12 cellular contexts compared by ENCODE assay signal in genomic region chr7:155769701-155770100, GRCh38. TPM values are rescaled to one million over a fixed set of nuclear protein-coding genes. Genes with fewer than 3 reads are reported as not detected.
DNase-seq lines count a peak whose midpoint lies in the region; ATAC-seq and TF ChIP-seq lines count a peak whose summit lies in the region.
"Had no signal": no experiment of that assay in that cellular context is flagged by ENCODE, and none has a peak within 500 bp of the region (broad histone marks: within the 10 kb centered on the region; RNA-seq: fewer than 3 reads in every experiment).

No MANE protein-coding gene starts in this region.

- H3K36me3 Mint-ChIP-seq in activated T-helper 17 cell treated with anti-CD3 and anti-CD28 coated beads, Interleukin-2, amount 50 U/mL, for 72 hours (ENCODE audit: low read depth) = peaks cover 98% of the 10 kb centered on the region

- H3K4me1 ChIP-seq in DND-41 (ENCODE audit: insufficient read depth, low read length) = peaks cover 21% of the 10 kb centered on the region

- H3K4me2 ChIP-seq in DND-41 (ENCODE audit: insufficient read depth, low read length) = no peak overlapping the region

- H3K4me1 Mint-ChIP-seq in activated T-helper 17 cell treated with anti-CD3 and anti-CD28 coated beads, Interleukin-2, amount 50 U/mL, for 72 hours = peaks cover 14% of the 10 kb centered on the region

- no peak overlapping the region for H2AFZ ChIP-seq in DND-41 (ENCODE audit: low read depth, low read length)

- H4K20me1 ChIP-seq in DND-41 (ENCODE audit: insufficient read depth, low read length) = peaks cover 18% of the 10 kb centered on the region

- peak overlapping the region; percentile 58 for H3K27ac Mint-ChIP-seq in activated T-helper 17 cell treated with anti-CD3 and anti-CD28 coated beads, Interleukin-2, amount 50 U/mL, for 72 hours

- H3K9me3 Mint-ChIP-seq in activated T-helper 17 cell treated with anti-CD3 and anti-CD28 coated beads, Interleukin-2, amount 50 U/mL, for 72 hours = no peaks in the 10 kb centered on the region
- H3K9me3 Mint-ChIP-seq: naive thymus-derived CD8-positive, alpha-beta T cell had no signal

- H3K36me3 ChIP-seq in DND-41 (ENCODE audit: insufficient read depth, low read length) = peaks cover 95% of the 10 kb centered on the region

- no peak overlapping the region for H3K4me3 ChIP-seq in DND-41 (ENCODE audit: low read depth in 1 of 2, low read length in 2 of 2)
- no peak overlapping the region for H3K4me3 ChIP-seq in fibroblast of pulmonary artery (replicated peaks; ENCODE audit: low read depth, low read length)
- H3K4me3 ChIP-seq: dorsolateral prefrontal cortex had no signal

- no peak overlapping the region for H3K4me3 Mint-ChIP-seq in activated T-helper 17 cell treated with anti-CD3 and anti-CD28 coated beads, Interleukin-2, amount 50 U/mL, for 72 hours
- H3K4me3 Mint-ChIP-seq: naive thymus-derived CD8-positive, alpha-beta T cell had no signal

- peaks cover 57% of the 10 kb centered on the region for H3K79me2 ChIP-seq in DND-41 (ENCODE audit: insufficient read depth, low read length)

- no peaks in the 10 kb centered on the region for H3K27me3 ChIP-seq in DND-41 (ENCODE audit: insufficient read depth, low read length, poor library complexity)
- H3K27me3 ChIP-seq: dorsolateral prefrontal cortex had no signal

- TF ChIP-seq CTCF in DND-41 (IDR thresholded peaks at IDR 0.05; ENCODE audit: borderline replicate concordance, extremely low read depth, low read length, poor library complexity, severe bottlenecking) (no peak), fibroblast of pulmonary artery (IDR thresholded peaks at IDR 0.05; ENCODE audit: low read length, missing control alignments) (no peak)

- no peak overlapping the region for H3K9ac ChIP-seq in DND-41 (ENCODE audit: low read depth, low read length)

- H3K9me3 ChIP-seq in DND-41 (ENCODE audit: insufficient read depth, low read length, severe bottlenecking) = no peaks in the 10 kb centered on the region

- peak overlapping the region; percentile 9; the same call in 1 of the 2 replicates for H3K27ac ChIP-seq in DND-41 (ENCODE audit: low read length)
- H3K27ac ChIP-seq: HL-60 had no signal

- ATAC-seq in DND-41 (ENCODE audit: insufficient read depth, low read depth) (no peak), sciatic nerve (peak; percentile 85), GM21576 (IDR thresholded peaks at IDR 0.05; ENCODE audit: unreplicated experiment) (no peak), GM19328 (IDR thresholded peaks at IDR 0.05; ENCODE audit: unreplicated experiment) (no peak)
- no peak for ATAC-seq in activated T-helper 17 cell treated with anti-CD3 and anti-CD28 coated beads, Interleukin-2, amount 50 U/mL, for 72 hours (replicated peaks)
- ATAC-seq: naive thymus-derived CD8-positive, alpha-beta T cell had no signal

- no peak for DNase-seq in DND-41
- DNase-seq in fibroblast of pulmonary artery (ENCODE audit: low read depth) = peak; percentile 22
- no peak for DNase-seq in sciatic nerve (ENCODE audit: low spot score)
- no peak for DNase-seq in activated gamma-delta T cell treated with Interleukin-2 at 50 U/mL for 16 hours
- no peak for DNase-seq in NCI-H748 treated with DMSO at 0.1 percent for 48 hours (lab: John Stamatoyannopoulos, UW)
- DNase-seq: naive thymus-derived CD8-positive, alpha-beta T cell; NCI-H1930 had no signal

- no peaks in the 10 kb centered on the region for H3K27me3 Mint-ChIP-seq in activated T-helper 17 cell treated with anti-CD3 and anti-CD28 coated beads, Interleukin-2, amount 50 U/mL, for 72 hours
- H3K27me3 Mint-ChIP-seq: naive thymus-derived CD8-positive, alpha-beta T cell had no signal

- intact Hi-C loops in sciatic nerve (cut with DNase I) = loop anchor here (5.0 kb wide), 1 partner anchor 172 kb away; no protein-coding TSS in a partner anchor

RNA-seq across cellular contexts. Expression of gene SHH, which starts 42.6 kb away (rescaled TPM):
- total RNA-seq in activated T-helper 17 cell treated with anti-CD3 and anti-CD28 coated beads, Interleukin-2, amount 50 U/mL, for 72 hours = not detected
- total RNA-seq in sciatic nerve = 16.7 TPM
- total RNA-seq: naive thymus-derived CD8-positive, alpha-beta T cell had no signal

Comparison
In these comparisons a context has a peak if more than half of its experiments do, and no peak if none do; other contexts are left out.
1. RNA of gene SHH, which starts 42.6 kb away (total RNA-seq): 16.7 TPM in sciatic nerve (single experiment); not detected in activated T-helper 17 cell treated with anti-CD3 and anti-CD28 coated beads, Interleukin-2, amount 50 U/mL, for 72 hours; every median in the first group is over 10 times any median in the second.